Comparison of ENCODE assay signal across 8 cellular contexts in genomic region chr1:25037174-25038074, GRCh38.
DNase-seq lines count a peak whose midpoint lies in the region; ATAC-seq and TF ChIP-seq lines count a peak whose summit lies in the region.

No MANE protein-coding gene starts in this region.

- H2BK120ac ChIP-seq in IMR-90 (ENCODE audit: low read depth, low read length) = no peak overlapping the region

- in situ Hi-C loops in IMR-90 (cut with MboI; ENCODE audit: low sequenced_read_pairs) = loop anchor here (5.0 kb wide), 1 partner anchor 95 kb away; no protein-coding TSS in a partner anchor

- H3K27me3 ChIP-seq in IMR-90 (ENCODE audit: control insufficient read depth, insufficient read depth, low read length) = peaks cover 25% of the 10 kb centered on the region
- peaks cover 0 to 25% of the 10 kb centered on the region in 2 donors for H3K27me3 ChIP-seq in left lung
- peaks cover 17% of the 10 kb centered on the region for H3K27me3 ChIP-seq in suprapubic skin

- TF ChIP-seq CTCF in Calu3 (IDR thresholded peaks at IDR 0.05; ENCODE audit: unreplicated experiment) = peak; percentile 36
- TF ChIP-seq CTCF in IMR-90 (conservative IDR thresholded peaks at IDR 0.05; ENCODE audit: low read depth, low read length) = peak; percentile 58
- TF ChIP-seq CTCF in left lung (IDR thresholded peaks at IDR 0.05) = peak; percentile 5 to 83
- peak; percentile 27 to 41 for TF ChIP-seq CTCF in suprapubic skin (IDR thresholded peaks at IDR 0.05)

- H3K4me1 ChIP-seq in IMR-90 (ENCODE audit: control insufficient read depth, insufficient read depth, low read length) = no peaks in the 10 kb centered on the region
- peaks cover 2 to 33% of the 10 kb centered on the region in 2 donors for H3K4me1 ChIP-seq in left lung
- peaks cover 8% of the 10 kb centered on the region for H3K4me1 ChIP-seq in suprapubic skin

- no peaks in the 10 kb centered on the region for H3K79me1 ChIP-seq in IMR-90 (ENCODE audit: low read depth in 1 of 2, low read length in 2 of 2)

- no peak overlapping the region for H3K4me2 ChIP-seq in IMR-90 (ENCODE audit: low read depth, low read length)

- no peak overlapping the region for H4K91ac ChIP-seq in IMR-90 (ENCODE audit: insufficient read depth, low read depth, low read length)

- ATAC-seq in IMR-90 (ENCODE audit: low read depth) = peak; percentile 87
- peak; percentile 59 for ATAC-seq in left lung
- no peak for ATAC-seq in GM18498 (IDR thresholded peaks at IDR 0.05; ENCODE audit: unreplicated experiment)

- H4K8ac ChIP-seq in IMR-90 (ENCODE audit: low read depth in 2 of 2, low read length in 2 of 2) = no peak overlapping the region

- POLR2A ChIA-PET in IMR-90 (lab: Charles Lee; ENCODE audit: unreplicated experiment) = no interaction called here

- H3K36me3 ChIP-seq in IMR-90 (ENCODE audit: control insufficient read depth, insufficient read depth, low read length) (no peaks in the 10 kb centered on the region), left lung (no peaks in the 10 kb centered on the region), suprapubic skin (no peaks in the 10 kb centered on the region)

- no peak overlapping the region for H2AFZ ChIP-seq in IMR-90 (replicated peaks; ENCODE audit: low read length, poor library complexity)

- H3K4me1 Mint-ChIP-seq in Calu3 (ENCODE audit: low read depth, unreplicated experiment) = peaks cover 8% of the 10 kb centered on the region

- H3K4ac ChIP-seq in IMR-90 (ENCODE audit: low read depth, low read length) = no peak overlapping the region

- H3K9me3 ChIP-seq in IMR-90 (ENCODE audit: control insufficient read depth, insufficient read depth, low read length) = no peaks in the 10 kb centered on the region
- H3K9me3 ChIP-seq in left lung = no peaks in the 10 kb centered on the region
- no peaks in the 10 kb centered on the region for H3K9me3 ChIP-seq in suprapubic skin

- intact Hi-C loops in Calu3 (cut with micrococcal nuclease; ENCODE audit: unreplicated experiment) (loop anchor here (5.0 kb wide), 1 partner anchor 105 kb away; the partner anchor contains the start of gene RUNX3), IMR-90 (cut with micrococcal nuclease) (loop anchor here (1.0 to 2.0 kb wide), 3 partner anchors 105 to 189 kb away; no protein-coding TSS in a partner anchor), left lung (cut with DNase I) (loop anchor here in 1 of 2 donors (10.0 kb wide), 1 partner anchor 103 kb away; the partner anchor contains the start of gene RUNX3)

- DNase-seq in Calu3 (peak; percentile 47), IMR-90 (peak; percentile 13), T-helper 9 cell (peak; percentile 69), astrocyte of the hippocampus (ENCODE audit: low read depth, low spot score) (peak; percentile 52), left lung (peak in 1 of 2 donors; percentile 81), suprapubic skin (ENCODE audit: low spot score in 2 of 2) (no peak), foreskin melanocyte (no peak)

- no peak overlapping the region for H3K9ac ChIP-seq in IMR-90 (ENCODE audit: low read depth, low read length)

- no peaks in the 10 kb centered on the region for H3K9me3 Mint-ChIP-seq in Calu3 (ENCODE audit: low read depth, unreplicated experiment)

- H3K36me3 Mint-ChIP-seq in Calu3 (ENCODE audit: insufficient read depth, unreplicated experiment) = peaks cover 4% of the 10 kb centered on the region

- H3K4me3 ChIP-seq in IMR-90 (ENCODE audit: insufficient read depth, low read depth, low read length) (no peak overlapping the region), left lung (no peak overlapping the region), suprapubic skin (no peak overlapping the region)

- no peak overlapping the region for H3K14ac ChIP-seq in IMR-90 (replicated peaks; ENCODE audit: low read depth, low read length)

- WGBS in IMR-90 (ENCODE audit: extremely low coverage in 2 of 2, insufficient read length in 1 of 2), 2 experiments = 40% methylated on average over 1 of the region's 11 CpGs; no CpG with 5 or more reads in 1 of the 2 experiments
- 74% methylated on average over 7 of the region's 11 CpGs for WGBS in suprapubic skin

- no peaks in the 10 kb centered on the region for H4K20me1 ChIP-seq in IMR-90 (ENCODE audit: insufficient read depth, low read length)

- no peak for TF ChIP-seq POLR2A in IMR-90 (IDR thresholded peaks at IDR 0.05; ENCODE audit: low read depth, low read length)
- TF ChIP-seq POLR2A in suprapubic skin (IDR thresholded peaks at IDR 0.05) = no peak

- H2BK20ac ChIP-seq in IMR-90 (ENCODE audit: low read depth, low read length) = peak overlapping the region; percentile 20; the same call in 1 of the 2 replicates

- H2AK9ac ChIP-seq in IMR-90 (replicated peaks; ENCODE audit: low read depth, low read length, poor library complexity) = peak overlapping the region; percentile 71

- H3K18ac ChIP-seq in IMR-90 (ENCODE audit: low read depth, low read length) = no peak overlapping the region

- no peak for TF ChIP-seq EP300 in suprapubic skin (IDR thresholded peaks at IDR 0.05)

- H3K56ac ChIP-seq in IMR-90 (ENCODE audit: extremely low read depth, insufficient read depth, low read length) = no peak overlapping the region

- no peak overlapping the region for H3K4me3 Mint-ChIP-seq in Calu3 (ENCODE audit: low read depth, unreplicated experiment)

- H2BK5ac ChIP-seq in IMR-90 (ENCODE audit: low read depth, low read length, poor library complexity, severe bottlenecking) = no peak overlapping the region

- H4K5ac ChIP-seq in IMR-90 (ENCODE audit: low read depth, low read length) = no peak overlapping the region

- TF ChIP-seq RAD21 in IMR-90 (IDR thresholded peaks at IDR 0.05; ENCODE audit: low read length) = peak; percentile 58

- CTCF ChIA-PET in Calu3 (lab: Charles Lee) = interaction anchor here (0.7 to 1.0 kb wide), 2 partner anchors 10 to 75 kb away, joined by 3 to 8 read pairs; no protein-coding TSS in a partner anchor
- CTCF ChIA-PET in IMR-90 (lab: Yijun Ruan, JAX) = interaction anchor here (0.6 to 1.9 kb wide), 11 partner anchors 9 to 118 kb away, joined by 3 to 8 read pairs (median 3); no protein-coding TSS in a partner anchor

- peaks cover 6% of the 10 kb centered on the region; the same call in 1 of the 2 replicates for H3K9me1 ChIP-seq in IMR-90 (ENCODE audit: insufficient read depth, low read length)

- no peak overlapping the region for H3K27ac ChIP-seq in IMR-90 (ENCODE audit: insufficient read depth, low read length)
- no peak overlapping the region for H3K27ac ChIP-seq in left lung
- H3K27ac ChIP-seq in suprapubic skin = no peak overlapping the region

- dilution Hi-C loops in IMR-90 (cut with HindIII; ENCODE audit: low sequenced_read_pairs, unreplicated experiment) = no loop called here

- no peak overlapping the region for H2BK15ac ChIP-seq in IMR-90 (ENCODE audit: low read depth, low read length)

- H3K27ac Mint-ChIP-seq in Calu3 (ENCODE audit: unreplicated experiment) = no peak overlapping the region

- BruUV-seq in Calu3 (replicated peaks; lab: Mats Ljungman, UMichigan) (no TSS peak), IMR-90 (replicated peaks; lab: Mats Ljungman, UMichigan) (no TSS peak)

- no peak overlapping the region for H3K23ac ChIP-seq in IMR-90 (ENCODE audit: low read depth, low read length)

- H3K27me3 Mint-ChIP-seq in Calu3 (ENCODE audit: unreplicated experiment) = peaks cover 41% of the 10 kb centered on the region

- no peak overlapping the region for H2AK5ac ChIP-seq in IMR-90 (ENCODE audit: low read depth, low read length)

TF ChIP-seq in IMR-90, 13 proteins besides CTCF, POLR2A, EP300 and RAD21:
- TF ChIP-seq MXI1 (IDR thresholded peaks at IDR 0.05; ENCODE audit: borderline replicate concordance, low read depth, low read length) (no peak), SMC3 (IDR thresholded peaks at IDR 0.05; ENCODE audit: low read depth, low read length) (peak; percentile 56), RFX5 (IDR thresholded peaks at IDR 0.05; ENCODE audit: low read depth, low read length) (no peak), CHD1 (IDR thresholded peaks at IDR 0.05; ENCODE audit: low read depth, low read length) (no peak), NFE2L2 (IDR thresholded peaks at IDR 0.05; ENCODE audit: low read depth, low read length) (no peak), FOS (IDR thresholded peaks at IDR 0.05; ENCODE audit: low read depth, low read length) (no peak), MAZ (IDR thresholded peaks at IDR 0.05; ENCODE audit: borderline replicate concordance, low read depth, low read length) (peak; percentile 57; the same call in 1 of the 2 replicates), RCOR1 (IDR thresholded peaks at IDR 0.05; ENCODE audit: insufficient replicate concordance, low read length) (no peak)

Comparison
In these comparisons a context has a peak if more than half of its experiments do, and no peak if none do; other contexts are left out.
1. DNase-seq: peak in Calu3 (single experiment), IMR-90 (single experiment), T-helper 9 cell (single experiment) and astrocyte of the hippocampus (single experiment); none in suprapubic skin (0 of 2) and foreskin melanocyte (single experiment).
2. Peak in every context shown above with its lines, with median percentiles within 50 percentile points of each other: CTCF ChIP-seq.